In the genomic region with DNA sequence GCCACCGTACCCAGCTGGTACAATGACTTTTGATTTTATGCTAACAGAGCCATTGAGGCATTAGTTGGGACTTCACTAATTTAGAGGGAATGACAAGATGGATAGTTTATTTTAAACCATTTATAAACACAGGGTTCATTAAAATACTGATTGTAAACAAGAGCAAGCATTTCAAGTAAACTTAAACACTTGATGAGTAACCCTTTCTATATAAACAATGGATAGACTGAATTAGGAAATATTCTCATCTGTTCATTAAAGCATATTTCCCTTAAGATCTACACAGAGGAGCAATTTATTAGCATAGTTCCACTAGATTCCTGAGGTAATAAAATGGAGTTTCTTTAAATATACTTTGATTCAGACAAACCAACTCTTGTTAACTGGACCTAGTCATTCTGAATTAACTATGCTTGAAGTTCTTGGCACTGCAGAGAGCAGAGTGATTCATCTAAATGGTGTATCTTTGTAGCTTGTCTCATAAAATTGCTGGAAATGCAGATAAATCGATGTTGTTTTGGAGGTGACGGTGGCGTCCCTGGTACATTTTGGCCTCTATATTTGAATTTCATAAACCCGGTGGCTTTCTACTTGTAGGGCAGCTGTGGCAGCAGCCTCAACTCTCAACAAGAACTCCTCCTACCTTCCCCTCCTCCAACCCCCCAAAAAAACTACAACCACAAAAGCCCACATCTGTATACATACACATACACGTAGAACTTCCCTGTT, we compare ENCODE assay signal across 16 cellular contexts. TPM values are rescaled to one million over a fixed set of nuclear protein-coding genes. Genes with fewer than 3 reads are reported as not detected.
A peak's percentile ranks its signal among the peaks of the same experiment; 100 is the strongest.
DNase-seq lines count a peak whose midpoint lies in the region; ATAC-seq, FAIRE-seq and TF ChIP-seq lines count a peak whose summit lies in the region.
"Had no signal": no experiment of that assay in that cellular context is flagged by ENCODE, and none has a peak within 500 bp of the region (broad histone marks: within the 10 kb centered on the region; RNA-seq: fewer than 3 reads in every experiment).

No MANE protein-coding gene starts in this region.

- peaks cover 4% of the 10 kb centered on the region for H3K36me3 Mint-ChIP-seq in astrocyte (ENCODE audit: low read depth, unreplicated experiment)

- H3K4me2 ChIP-seq in astrocyte (ENCODE audit: low read length): peak overlapping the region; percentile 34
- H3K4me2 ChIP-seq in hepatocyte: peak overlapping the region; percentile 12

- ATAC-seq in Right ventricle myocardium superior (ENCODE audit: poor library complexity) (no peak), HG03097 (IDR thresholded peaks at IDR 0.05; ENCODE audit: low FRiP score, unreplicated experiment) (no peak)

- DNase-seq in cardiac septum (ENCODE audit: low spot score): peak; percentile 19
- DNase-seq in Right ventricle myocardium superior: no peak
- peak; percentile 90 for DNase-seq in astrocyte (ENCODE audit: low read depth)
- no peak for DNase-seq in hepatocyte (ENCODE audit: low spot score)
- no peak for DNase-seq in NCI-H1092 (lab: John Stamatoyannopoulos, UW)
- no peak for DNase-seq in NCI-H2227 treated with DMSO at 0.1 percent for 48 hours (lab: John Stamatoyannopoulos, UW)
- no peak for DNase-seq in NCI-H510A (lab: John Stamatoyannopoulos, UW)
- DNase-seq: activated CD4-positive, alpha-beta T cell treated with anti-CD3 and anti-CD28 coated beads, Interleukin-2, amount 50 U/mL, for 4 hours; cerebellar nuclear complex; NCI-H226 had no signal

- 67% methylated on average over 6 of the region's 6 CpGs for WGBS in hepatocyte (ENCODE audit: low lambda C conversion rate, missing lambda C conversion rate)

- no peaks in the 10 kb centered on the region for H3K27me3 Mint-ChIP-seq in astrocyte (ENCODE audit: low read depth, unreplicated experiment)

- H3K36me3 ChIP-seq in astrocyte (ENCODE audit: insufficient read depth, low read length): no peaks in the 10 kb centered on the region
- H3K36me3 ChIP-seq in hepatocyte (replicated peaks; ENCODE audit: insufficient read depth, low read depth): no peaks in the 10 kb centered on the region
- H3K36me3 ChIP-seq: thoracic aorta had no signal

- H3K9me3 ChIP-seq in astrocyte (ENCODE audit: insufficient read depth, low read depth, low read length) (no peaks in the 10 kb centered on the region), hepatocyte (ENCODE audit: low read depth) (no peaks in the 10 kb centered on the region)
- H3K9me3 ChIP-seq: thoracic aorta had no signal

- H3K4me1 ChIP-seq in astrocyte (ENCODE audit: insufficient read depth, low read length) (peaks cover 15% of the 10 kb centered on the region), hepatocyte (ENCODE audit: insufficient read depth) (peaks cover 17% of the 10 kb centered on the region)

- no peak overlapping the region for H3K9ac ChIP-seq in astrocyte (ENCODE audit: low read length)

- H3K27me3 ChIP-seq in astrocyte (ENCODE audit: insufficient read depth, low read length) (no peaks in the 10 kb centered on the region), hepatocyte (no peaks in the 10 kb centered on the region)

- H4K20me1 ChIP-seq in astrocyte (ENCODE audit: insufficient read depth, low read length) (no peaks in the 10 kb centered on the region), hepatocyte (ENCODE audit: insufficient read depth, poor library complexity, severe bottlenecking) (no peaks in the 10 kb centered on the region)

- H3K9me3 Mint-ChIP-seq in astrocyte (ENCODE audit: unreplicated experiment): no peaks in the 10 kb centered on the region
- H3K9me3 Mint-ChIP-seq: nephron had no signal

- H3K4me1 Mint-ChIP-seq in astrocyte (ENCODE audit: low read depth, unreplicated experiment): peaks cover 21% of the 10 kb centered on the region

- no peak overlapping the region for H2AFZ ChIP-seq in astrocyte (ENCODE audit: low read depth, low read length)
- no peak overlapping the region for H2AFZ ChIP-seq in hepatocyte

- H3K27ac Mint-ChIP-seq in astrocyte (ENCODE audit: unreplicated experiment): no peak overlapping the region
- H3K27ac Mint-ChIP-seq: nephron had no signal

- H3K4me3 Mint-ChIP-seq in astrocyte (ENCODE audit: unreplicated experiment): no peak overlapping the region
- H3K4me3 Mint-ChIP-seq: nephron had no signal

- FAIRE-seq in astrocyte (lab: Jason Lieb, UNC): no peak
- FAIRE-seq: A204.1, GM12892, H54 had no signal

- H3K27ac ChIP-seq in astrocyte (ENCODE audit: low read depth, low read length) (no peak overlapping the region), hepatocyte (peak overlapping the region; percentile 76)
- H3K27ac ChIP-seq: thoracic aorta had no signal

- intact Hi-C loops in cardiac septum (cut with DNase I) (no loop called here), Right ventricle myocardium superior (cut with DNase I) (no loop called here)

- H3K9me2 ChIP-seq in hepatocyte (replicated peaks; ENCODE audit: insufficient read depth): no peaks in the 10 kb centered on the region

- no peak for TF ChIP-seq CTCF in astrocyte (IDR thresholded peaks at IDR 0.05; ENCODE audit: insufficient read depth, low read depth, low read length)
- no peak for TF ChIP-seq CTCF in hepatocyte (IDR thresholded peaks at IDR 0.05; ENCODE audit: poor library complexity)

- H3K4me3 ChIP-seq in astrocyte (ENCODE audit: insufficient read depth, low read depth, low read length) (no peak overlapping the region), hepatocyte (no peak overlapping the region)
- H3K4me3 ChIP-seq: thoracic aorta had no signal

- no peaks in the 10 kb centered on the region for H3K79me2 ChIP-seq in astrocyte (ENCODE audit: insufficient read depth, low read length)
- no peaks in the 10 kb centered on the region for H3K79me2 ChIP-seq in hepatocyte

RNA-seq across cellular contexts. Expression of a gene that starts 15.4 kb away (rescaled TPM):
- total RNA-seq in cardiac septum (388 TPM), Right ventricle myocardium superior (486 TPM), astrocyte (338 and 373 TPM in 2 replicates), hepatocyte (167 and 172 TPM in 2 replicates)
- 190 and 192 TPM in 2 replicates for polyA plus RNA-seq in hepatocyte

RNA-seq across cellular contexts. Expression of a gene that starts 40.6 kb away (rescaled TPM):
- total RNA-seq in cardiac septum: 29.2 TPM
- 34.0 TPM for total RNA-seq in Right ventricle myocardium superior
- total RNA-seq in astrocyte: 17.1 and 18.3 TPM in 2 replicates
- 19.2 and 36.7 TPM in 2 replicates for total RNA-seq in hepatocyte
- polyA plus RNA-seq in hepatocyte: 46.4 and 51.9 TPM in 2 replicates

Comparison
In these comparisons a context has a peak if more than half of its experiments do, and no peak if none do; other contexts are left out.
1. DNase-seq: peak in cardiac septum (single experiment) and astrocyte (single experiment); none in Right ventricle myocardium superior (single experiment), hepatocyte (single experiment), NCI-H1092 (single experiment), NCI-H2227 treated with DMSO at 0.1 percent for 48 hours (single experiment) and NCI-H510A (single experiment).